8 cellular contexts compared by ENCODE assay signal in genomic region chr4:141131738-141132688, GRCh38. TPM values are rescaled to one million over a fixed set of nuclear protein-coding genes. Genes with fewer than 3 reads are reported as not detected.
A peak's percentile ranks its signal among the peaks of the same experiment; 100 is the strongest.
DNase-seq lines count a peak whose midpoint lies in the region; ATAC-seq lines count a peak whose summit lies in the region.
"Had no signal": no experiment of that assay in that cellular context is flagged by ENCODE, and none has a peak within 500 bp of the region (broad histone marks: within the 10 kb centered on the region; RNA-seq: fewer than 3 reads in every experiment).

No MANE protein-coding gene starts in this region.

- peak overlapping the region; percentile 87 for H3K4me3 ChIP-seq in iPS-11a (ENCODE audit: low read depth, low read length)
- peak overlapping the region; percentile 82 to 89 (median 87) for H3K4me3 ChIP-seq in skeletal muscle tissue (ENCODE audit: low read length in 3 of 3)

- peak overlapping the region; percentile 26 for H3K4me3 Mint-ChIP-seq in activated naive CD8-positive, alpha-beta T cell treated with anti-CD3 and anti-CD28 coated beads, Interleukin-2, amount 10 ng/mL, durations not matched to agents 7 days and 5 days

- POLR2A ChIA-PET in activated naive CD8-positive, alpha-beta T cell treated with anti-CD3 and anti-CD28 coated beads, Interleukin-2, amount 10 ng/mL, durations not matched to agents 7 days and 5 days (lab: Charles Lee), result no interaction called here

- peak; percentile 26 for ATAC-seq in GM18907 (IDR thresholded peaks at IDR 0.05; ENCODE audit: unreplicated experiment)
- ATAC-seq in HG02938 (IDR thresholded peaks at IDR 0.05; ENCODE audit: unreplicated experiment), result peak; percentile 2
- ATAC-seq in activated naive CD8-positive, alpha-beta T cell treated with anti-CD3 and anti-CD28 coated beads, Interleukin-2, amount 10 ng/mL, durations not matched to agents 7 days and 5 days (ENCODE audit: low read depth), result no peak

- no peaks in the 10 kb centered on the region for H3K9me3 ChIP-seq in skeletal muscle tissue (ENCODE audit: control insufficient read depth in 3 of 3, low read length in 3 of 3)

- no peaks in the 10 kb centered on the region for H3K36me3 Mint-ChIP-seq in activated naive CD8-positive, alpha-beta T cell treated with anti-CD3 and anti-CD28 coated beads, Interleukin-2, amount 10 ng/mL, durations not matched to agents 7 days and 5 days

- H3K9ac ChIP-seq in skeletal muscle tissue (ENCODE audit: low read depth in 1 of 3, low read length in 3 of 3), result peak overlapping the region; percentile 78 to 86 (median 81)

- peaks cover 9 to 27% (median 21%) of the 10 kb centered on the region in 3 donors for H3K4me1 ChIP-seq in skeletal muscle tissue (ENCODE audit: control insufficient read depth in 3 of 3, insufficient read depth in 3 of 3, low read length in 3 of 3)

- H3K27me3 Mint-ChIP-seq in activated naive CD8-positive, alpha-beta T cell treated with anti-CD3 and anti-CD28 coated beads, Interleukin-2, amount 10 ng/mL, durations not matched to agents 7 days and 5 days, result peaks cover 66% of the 10 kb centered on the region

- peaks cover 0 to 2% (median 0%) of the 10 kb centered on the region in 3 donors for H3K27me3 ChIP-seq in skeletal muscle tissue (ENCODE audit: control insufficient read depth in 3 of 3, insufficient read depth in 3 of 3, low read length in 3 of 3)

- no peaks in the 10 kb centered on the region for H3K36me3 ChIP-seq in skeletal muscle tissue (ENCODE audit: control insufficient read depth in 3 of 3, insufficient read depth in 3 of 3, low read length in 3 of 3)

- peak; percentile 34 for DNase-seq in activated naive CD8-positive, alpha-beta T cell treated with anti-CD3 and anti-CD28 coated beads, Interleukin-2, amount 10 ng/mL, durations not matched to agents 7 days and 5 days
- DNase-seq in MV-4-11 (lab: John Stamatoyannopoulos, UW) (no peak), NCI-H1930 (lab: John Stamatoyannopoulos, UW) (no peak)

- H3K27ac ChIP-seq in skeletal muscle tissue (ENCODE audit: low read depth, low read length), result peak overlapping the region; percentile 70

- H3K9me3 Mint-ChIP-seq in activated naive CD8-positive, alpha-beta T cell treated with anti-CD3 and anti-CD28 coated beads, Interleukin-2, amount 10 ng/mL, durations not matched to agents 7 days and 5 days, result no peaks in the 10 kb centered on the region

- no peak overlapping the region for H3K27ac Mint-ChIP-seq in activated naive CD8-positive, alpha-beta T cell treated with anti-CD3 and anti-CD28 coated beads, Interleukin-2, amount 10 ng/mL, durations not matched to agents 7 days and 5 days

- peaks cover 8% of the 10 kb centered on the region for H3K4me1 Mint-ChIP-seq in activated naive CD8-positive, alpha-beta T cell treated with anti-CD3 and anti-CD28 coated beads, Interleukin-2, amount 10 ng/mL, durations not matched to agents 7 days and 5 days

RNA-seq across cellular contexts. Expression of gene RNF150, which starts 1.3 kb away (rescaled TPM):
- total RNA-seq in activated naive CD8-positive, alpha-beta T cell treated with anti-CD3 and anti-CD28 coated beads, Interleukin-2, amount 10 ng/mL, durations not matched to agents 7 days and 5 days, result not detected
- total RNA-seq in skeletal muscle tissue, result 36.5 TPM
- total RNA-seq: T-helper 2 cell treated with Interferon-gamma antibody and Interleukin-4, amounts not matched to agents 100 ng/mL and 5 ng/mL, for 36 hours had no signal

Comparison
In these comparisons a context has a peak if more than half of its experiments do, and no peak if none do; other contexts are left out.
1. RNA of gene RNF150, which starts 1.3 kb away (total RNA-seq): 36.5 TPM in skeletal muscle tissue (single experiment); not detected in activated naive CD8-positive, alpha-beta T cell treated with anti-CD3 and anti-CD28 coated beads, Interleukin-2, amount 10 ng/mL, durations not matched to agents 7 days and 5 days; every median in the first group is over 10 times any median in the second.